ENCODE assay signal across 8 cellular contexts in the genomic region with DNA sequence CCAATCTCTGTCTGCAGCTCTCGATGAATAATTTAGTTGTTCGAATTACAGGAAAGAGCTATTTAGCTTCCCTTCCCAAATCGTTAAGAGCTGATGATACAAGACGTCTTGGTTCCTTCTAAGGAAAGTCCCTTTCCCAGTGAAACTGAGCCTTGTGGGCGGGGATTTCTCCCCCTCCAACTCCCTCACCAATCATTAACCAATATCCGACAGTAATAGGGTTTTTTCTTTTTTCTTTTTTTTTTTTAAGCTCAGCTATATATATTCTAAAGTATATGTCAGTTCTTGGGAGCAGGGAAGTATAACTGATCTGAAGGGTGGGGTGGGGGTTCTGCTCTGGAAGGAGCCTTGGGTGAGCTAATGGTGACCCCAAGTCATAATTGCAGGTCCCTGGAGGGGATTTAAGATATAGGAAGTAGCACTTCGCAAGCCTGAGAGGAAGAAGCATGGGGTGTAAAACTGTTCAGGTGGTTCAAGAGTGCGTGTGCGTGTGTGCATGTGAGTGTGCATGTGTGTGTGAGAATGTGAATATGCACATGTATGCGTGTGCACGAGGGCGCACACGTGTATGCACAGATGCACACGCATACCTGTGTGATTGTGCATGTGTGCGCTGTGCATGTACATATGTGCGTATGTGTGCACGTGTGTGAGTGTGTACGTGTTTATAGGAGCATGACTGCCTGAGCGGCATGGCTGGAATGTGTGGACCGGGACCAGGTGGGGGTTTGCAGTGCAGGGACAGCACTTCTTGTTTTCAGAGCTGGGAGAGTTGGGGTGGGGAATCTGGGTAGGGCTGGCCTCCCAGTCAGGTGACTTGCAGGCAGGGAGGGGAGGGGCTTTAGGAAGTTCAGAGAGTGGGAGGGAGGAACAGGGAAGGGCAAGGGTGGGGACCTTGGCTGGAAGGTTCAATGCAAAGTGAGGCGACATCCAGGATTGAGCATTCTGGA.
DNase-seq lines count a peak whose midpoint lies in the region.

No MANE protein-coding gene starts in this region.

- H3K27ac ChIP-seq in muscle layer of duodenum (ENCODE audit: low read length) = peak overlapping the region; percentile 89

- DNase-seq in COR-L47 (lab: John Stamatoyannopoulos, UW) (peak; percentile 28), HuH-7 (ENCODE audit: low spot score) (peak; percentile 84), cerebellar cortex (ENCODE audit: low spot score) (peak; percentile 76), cerebellar nuclear complex (lab: John Stamatoyannopoulos, UW) (no peak), NCI-H1092 treated with DMSO at 0.1 percent for 48 hours (lab: John Stamatoyannopoulos, UW) (no peak), inferior parietal cortex (ENCODE audit: extremely low spot score) (no peak)
- DNase-seq in activated CD8-positive, alpha-beta memory T cell treated with anti-CD3 and anti-CD28 coated beads, Interleukin-2, amount 50 U/mL, for 48 hours = no peak

- H3K4me1 ChIP-seq in muscle layer of duodenum (ENCODE audit: control insufficient read depth in 1 of 2, insufficient read depth in 2 of 2, low read length in 2 of 2) = peaks cover 9 to 20% of the 10 kb centered on the region in 2 donors

- no peaks in the 10 kb centered on the region for H3K36me3 ChIP-seq in muscle layer of duodenum (ENCODE audit: control insufficient read depth in 1 of 2, insufficient read depth in 2 of 2, low read length in 2 of 2)

- no peaks in the 10 kb centered on the region for H3K9me3 ChIP-seq in muscle layer of duodenum (ENCODE audit: control insufficient read depth in 1 of 2, low read length in 2 of 2)

- H3K4me3 ChIP-seq in muscle layer of duodenum (ENCODE audit: low read depth in 1 of 2, low read length in 2 of 2) = no peak overlapping the region

- H3K27me3 ChIP-seq in muscle layer of duodenum (ENCODE audit: low read depth, low read length) = no peaks in the 10 kb centered on the region

Comparison
In these comparisons a context has a peak if more than half of its experiments do, and no peak if none do; other contexts are left out.
1. DNase-seq: peak in COR-L47 (single experiment), HuH-7 (single experiment) and cerebellar cortex (single experiment); none in cerebellar nuclear complex (0 of 2), NCI-H1092 treated with DMSO at 0.1 percent for 48 hours (single experiment), activated CD8-positive, alpha-beta memory T cell treated with anti-CD3 and anti-CD28 coated beads, Interleukin-2, amount 50 U/mL, for 48 hours (single experiment) and inferior parietal cortex (single experiment).